ENCODE assay signal across 24 cellular contexts in the genomic region with DNA sequence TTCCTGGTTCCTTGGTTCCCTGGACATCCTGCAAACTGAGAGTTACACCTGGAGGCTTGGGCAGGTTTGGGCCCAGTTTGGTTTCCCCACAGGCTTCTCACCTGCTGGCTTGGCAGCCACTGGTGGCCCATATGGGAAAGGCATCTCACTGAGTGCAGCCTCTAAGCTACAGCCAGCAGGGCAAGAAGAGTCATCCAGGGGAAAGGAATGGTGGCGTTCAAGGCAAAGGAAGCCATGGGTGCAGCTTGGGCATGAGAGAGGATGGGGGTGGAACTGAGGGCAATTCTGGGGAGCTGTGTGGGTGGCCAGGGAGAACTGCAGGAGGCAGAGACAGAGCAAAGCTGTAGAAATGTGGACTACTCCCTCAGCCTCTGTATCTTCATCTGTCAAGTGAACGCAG.
"Had no signal": no experiment of that assay in that cellular context is flagged by ENCODE, and none has a peak within 500 bp of the region (broad histone marks: within the 10 kb centered on the region; RNA-seq: fewer than 3 reads in every experiment).

No MANE protein-coding gene starts in this region.

- H3K4me3 ChIP-seq: dorsolateral prefrontal cortex, esophagus squamous epithelium, gastrocnemius medialis, heart left ventricle, left ventricle myocardium inferior, thyroid gland, upper lobe of right lung had no signal

- H3K27me3 ChIP-seq: dorsolateral prefrontal cortex, esophagus squamous epithelium, gastrocnemius medialis, heart left ventricle, thyroid gland, upper lobe of right lung had no signal

- DNase-seq: activated B cell treated with CpG ODN at 0.5 μM for 24 hours; activated CD4-positive, alpha-beta T cell treated with anti-CD3 and anti-CD28 coated beads for 4 hours; activated CD4-positive, alpha-beta T cell treated with anti-CD3 and anti-CD28 coated beads, Interleukin-2, amount 50 U/mL, for 48 hours; activated CD8-positive, alpha-beta memory T cell treated with anti-CD3 and anti-CD28 coated beads, Interleukin-2, amount 50 U/mL, for 48 hours; activated gamma-delta T cell; activated naive CD4-positive, alpha-beta T cell treated with anti-CD3 and anti-CD28 coated beads, Interleukin-2, amount 50 U/mL, for 16 hours; activated naive CD8-positive, alpha-beta T cell treated with anti-CD3 and anti-CD28 coated beads, Interleukin-2, amount 50 U/mL, for 24 hours; activated T-cell treated with anti-CD3 and anti-CD28 coated beads, Interleukin-2, amount 50 U/mL, for 48 hours; aorta; effector memory CD8-positive, alpha-beta T cell; esophagus squamous epithelium; gastrocnemius medialis; heart left ventricle; left ventricle myocardium inferior; midbrain; natural killer cell; stimulated activated CD4-positive, alpha-beta T cell treated with anti-CD3 and anti-CD28 coated beads, Interleukin-12 subunit alpha, Interleukin-12 subunit beta, amount 100 ng/mL, for 4 hours; stimulated activated CD4-positive, alpha-beta T cell treated with anti-CD3 and anti-CD28 coated beads, Interleukin-4, amount 100 ng/mL, for 4 hours; stimulated activated naive CD8-positive, alpha-beta T cell treated with anti-CD3 and anti-CD28 coated beads, Interleukin-15, Interleukin-2, amounts not matched to agents 100 U/mL and 50 U/mL, for 24 hours; substantia nigra; T1000; thyroid gland; upper lobe of right lung had no signal

- H3K27ac ChIP-seq: esophagus squamous epithelium, gastrocnemius medialis, heart left ventricle, left ventricle myocardium inferior, thyroid gland, upper lobe of right lung had no signal

- H3K36me3 ChIP-seq: esophagus squamous epithelium, gastrocnemius medialis, heart left ventricle, left ventricle myocardium inferior, thyroid gland, upper lobe of right lung had no signal

- ATAC-seq: activated naive CD8-positive, alpha-beta T cell treated with anti-CD3 and anti-CD28 coated beads, Interleukin-2, amount 50 U/mL, for 24 hours; effector memory CD8-positive, alpha-beta T cell; gastrocnemius medialis; heart left ventricle; natural killer cell; stimulated activated naive CD8-positive, alpha-beta T cell treated with anti-CD3 and anti-CD28 coated beads, Interleukin-15, Interleukin-2, amounts not matched to agents 100 U/mL and 50 U/mL, for 24 hours; upper lobe of right lung had no signal

- H3K9me3 ChIP-seq: esophagus squamous epithelium, gastrocnemius medialis, heart left ventricle, left ventricle myocardium inferior, thyroid gland, upper lobe of right lung had no signal

- H3K4me1 ChIP-seq: esophagus squamous epithelium, upper lobe of right lung had no signal
